17 cellular contexts compared by ENCODE assay signal in genomic region chr3:190772831-190773230, GRCh38.
DNase-seq lines count a peak whose midpoint lies in the region; ATAC-seq and TF ChIP-seq lines count a peak whose summit lies in the region.
"Had no signal": no experiment of that assay in that cellular context is flagged by ENCODE, and none has a peak within 500 bp of the region (broad histone marks: within the 10 kb centered on the region; RNA-seq: fewer than 3 reads in every experiment).

No MANE protein-coding gene starts in this region.

- 92 to 96% (median 94%) methylated on average over 2 of the region's 2 CpGs for WGBS in stomach, 5 donors

- RAD21 ChIA-PET in HCT116 (lab: Charles Lee; ENCODE audit: low non-redundant PET in 1 of 2, low total read pairs in 2 of 2, uncharacterized antibody in 2 of 2, unreplicated experiment in 2 of 2), result no interaction called here

- CTCF ChIA-PET in HCT116 (lab: Charles Lee) (no interaction called here), HEK293 (lab: Yijun Ruan, JAX) (no interaction called here)
- CTCF ChIA-PET in CD8-positive, alpha-beta memory T cell (lab: Charles Lee), result no interaction called here

- no peak for TF ChIP-seq POLR2A in HCT116 (IDR thresholded peaks at IDR 0.05; ENCODE audit: borderline replicate concordance, extremely low read depth, insufficient read depth, insufficient read length)
- TF ChIP-seq POLR2A in stomach (IDR thresholded peaks at IDR 0.05), result no peak

- DNase-seq in HCT116 (ENCODE audit: low read depth, low spot score) (no peak), osteoblast (ENCODE audit: insufficient read length, low spot score, missing footprints) (peak; percentile 5), stomach (no peak)
- DNase-seq in CD8-positive, alpha-beta memory T cell, result no peak
- DNase-seq: 8988T; ACHN; BE2C; C1 segment of cervical spinal cord; Caco-2; Calu3; CD4-positive, alpha-beta memory T cell; CD4-positive, CD25-positive, alpha-beta regulatory T cell; DMS79 treated with DMSO at 0.1 percent for 48 hours; GF-D8 had no signal

- no peaks in the 10 kb centered on the region for H3K36me3 Mint-ChIP-seq in CD8-positive, alpha-beta memory T cell
- H3K36me3 Mint-ChIP-seq: CD14-positive monocyte; CD4-positive, alpha-beta memory T cell; CD4-positive, CD25-positive, alpha-beta regulatory T cell had no signal

- 0 out of 4 replicates have a peak, but pooled peaks cover 0 to 3% of the 10 kb centered on the region in 2 experiments for H3K9me3 ChIP-seq in HCT116 (ENCODE audit: control insufficient read depth in 1 of 2, insufficient read depth in 1 of 2, low read depth in 1 of 2, low read length in 2 of 2)
- no peaks in the 10 kb centered on the region for H3K9me3 ChIP-seq in HEK293 (ENCODE audit: control insufficient read depth, insufficient read depth, low read depth, low read length)
- H3K9me3 ChIP-seq in osteoblast (ENCODE audit: low read depth, low read length), result no peaks in the 10 kb centered on the region
- peaks cover 0 to 16% (median 9%) of the 10 kb centered on the region in 4 donors for H3K9me3 ChIP-seq in stomach
- no peaks in the 10 kb centered on the region for H3K9me3 ChIP-seq in CD8-positive, alpha-beta memory T cell (ENCODE audit: low read length)
- H3K9me3 ChIP-seq: BE2C, BLaER1, Caco-2 had no signal

- H3K27ac Mint-ChIP-seq in CD8-positive, alpha-beta memory T cell, result no peak overlapping the region
- H3K27ac Mint-ChIP-seq: CD14-positive monocyte; CD4-positive, alpha-beta memory T cell; CD4-positive, CD25-positive, alpha-beta regulatory T cell had no signal

- no peak overlapping the region for H3K4me3 Mint-ChIP-seq in CD8-positive, alpha-beta memory T cell
- H3K4me3 Mint-ChIP-seq: CD14-positive monocyte; CD4-positive, alpha-beta memory T cell; CD4-positive, CD25-positive, alpha-beta regulatory T cell had no signal

- H3K9ac ChIP-seq in HCT116 (ENCODE audit: low read length), result no peak overlapping the region
- H3K9ac ChIP-seq: BLaER1 had no signal

- intact Hi-C loops in HCT116 (cut with micrococcal nuclease), result no loop called here
- intact Hi-C loops in stomach (cut with DNase I; ENCODE audit: low total_unique reads), result no loop called here

- no peak for TF ChIP-seq RAD21 in HCT116 (IDR thresholded peaks at IDR 0.05; ENCODE audit: low read depth)

- TF ChIP-seq CTCF in HCT116 (IDR thresholded peaks at IDR 0.05 in 2 of 3, conservative IDR thresholded peaks at IDR 0.05 in 1 of 3; ENCODE audit: borderline replicate concordance in 1 of 3, insufficient read depth in 1 of 3, low read depth in 2 of 3, low read length in 2 of 3), result no peak
- no peak for TF ChIP-seq CTCF in HEK293 (tag by site-specific recombination; IDR thresholded peaks at IDR 0.05)
- TF ChIP-seq CTCF in osteoblast (IDR thresholded peaks at IDR 0.05; ENCODE audit: extremely low read depth, low read depth, low read length), result no peak
- TF ChIP-seq CTCF in stomach (IDR thresholded peaks at IDR 0.05), result no peak

- H3K9me2 ChIP-seq in HCT116 (ENCODE audit: insufficient read depth), result no peaks in the 10 kb centered on the region

- BruUV-seq in HCT116 (replicated peaks; lab: Mats Ljungman, UMichigan), result no TSS peak

- H4K20me1 ChIP-seq in HCT116 (ENCODE audit: insufficient read depth) (no peaks in the 10 kb centered on the region), osteoblast (ENCODE audit: insufficient read depth, low read length) (no peaks in the 10 kb centered on the region)
- H4K20me1 ChIP-seq: BLaER1 had no signal

- H3K4me1 ChIP-seq in HCT116 (ENCODE audit: control insufficient read depth in 1 of 2, insufficient read depth in 2 of 2, low read length in 2 of 2), result no peaks in the 10 kb centered on the region
- no peaks in the 10 kb centered on the region for H3K4me1 ChIP-seq in HEK293 (ENCODE audit: control insufficient read depth, insufficient read depth, low read length)
- H3K4me1 ChIP-seq in osteoblast (ENCODE audit: insufficient read depth, low read length), result no peaks in the 10 kb centered on the region
- no peaks in the 10 kb centered on the region for H3K4me1 ChIP-seq in stomach
- H3K4me1 ChIP-seq in CD8-positive, alpha-beta memory T cell (ENCODE audit: insufficient read depth, low read length), result no peaks in the 10 kb centered on the region
- H3K4me1 ChIP-seq: BE2C, BLaER1, Caco-2 had no signal

- H3K27me3 Mint-ChIP-seq in CD8-positive, alpha-beta memory T cell, result no peaks in the 10 kb centered on the region
- H3K27me3 Mint-ChIP-seq: CD4-positive, alpha-beta memory T cell; CD4-positive, CD25-positive, alpha-beta regulatory T cell had no signal

- no peak overlapping the region for H3K4me2 ChIP-seq in HCT116 (ENCODE audit: low read length)
- no peak overlapping the region for H3K4me2 ChIP-seq in osteoblast (ENCODE audit: insufficient read depth, low read length)
- H3K4me2 ChIP-seq: BLaER1 had no signal

- H3K4me1 Mint-ChIP-seq in CD8-positive, alpha-beta memory T cell, result no peaks in the 10 kb centered on the region
- H3K4me1 Mint-ChIP-seq: CD14-positive monocyte; CD4-positive, alpha-beta memory T cell; CD4-positive, CD25-positive, alpha-beta regulatory T cell had no signal

- POLR2A ChIA-PET in HCT116 (lab: Charles Lee), result no interaction called here
- POLR2A ChIA-PET in HEK293 (lab: Yijun Ruan, JAX), result no interaction called here
- POLR2A ChIA-PET in CD8-positive, alpha-beta memory T cell (lab: Charles Lee), result no interaction called here

- no peak for TF ChIP-seq EP300 in stomach (IDR thresholded peaks at IDR 0.05)

- ATAC-seq in HCT116, result no peak

- H3K4me3 ChIP-seq in HCT116 (replicated peaks in 1 of 2; ENCODE audit: low read depth in 1 of 2, low read length in 2 of 2) (no peak overlapping the region), HEK293 (ENCODE audit: low read depth, low read length) (no peak overlapping the region), osteoblast (ENCODE audit: insufficient read depth, low read length) (no peak overlapping the region), stomach (no peak overlapping the region)
- no peak overlapping the region for H3K4me3 ChIP-seq in CD8-positive, alpha-beta memory T cell (ENCODE audit: low read length)
- H3K4me3 ChIP-seq: BLaER1 had no signal

- H3K36me3 ChIP-seq in HCT116 (ENCODE audit: control insufficient read depth in 1 of 2, insufficient read depth in 2 of 2, low read length in 2 of 2), result no peaks in the 10 kb centered on the region
- no peaks in the 10 kb centered on the region for H3K36me3 ChIP-seq in HEK293 (ENCODE audit: control insufficient read depth in 2 of 2, insufficient read depth in 1 of 2, low read length in 2 of 2)
- H3K36me3 ChIP-seq in osteoblast (ENCODE audit: insufficient read depth, low read length), result no peaks in the 10 kb centered on the region
- H3K36me3 ChIP-seq in stomach, result no peaks in the 10 kb centered on the region
- no peaks in the 10 kb centered on the region for H3K36me3 ChIP-seq in CD8-positive, alpha-beta memory T cell (ENCODE audit: insufficient read depth, low read length)
- H3K36me3 ChIP-seq: BE2C, BLaER1 had no signal

- H3K27me3 ChIP-seq in HCT116 (ENCODE audit: insufficient read depth, low read length) (no peaks in the 10 kb centered on the region), osteoblast (ENCODE audit: insufficient read depth, low read length) (no peaks in the 10 kb centered on the region), stomach (no peaks in the 10 kb centered on the region)
- no peaks in the 10 kb centered on the region for H3K27me3 ChIP-seq in CD8-positive, alpha-beta memory T cell (ENCODE audit: insufficient read depth, low read length, poor library complexity, severe bottlenecking)
- H3K27me3 ChIP-seq: BE2C, BLaER1 had no signal

- peaks cover 0 to 23% (median 12%) of the 10 kb centered on the region in 5 donors for H3K9me3 Mint-ChIP-seq in CD8-positive, alpha-beta memory T cell

- H3K27ac ChIP-seq in HCT116 (ENCODE audit: low read depth, low read length) (no peak overlapping the region), HEK293 (ENCODE audit: extremely low read depth, low read depth, low read length) (no peak overlapping the region), osteoblast (ENCODE audit: low read depth, low read length) (no peak overlapping the region), stomach (no peak overlapping the region)
- no peak overlapping the region for H3K27ac ChIP-seq in CD8-positive, alpha-beta memory T cell (ENCODE audit: low read depth, low read length)
- H3K27ac ChIP-seq: BLaER1 had no signal

- H2AFZ ChIP-seq in HCT116 (ENCODE audit: low read depth, low read length, poor library complexity, severe bottlenecking) (no peak overlapping the region), osteoblast (ENCODE audit: low read length) (no peak overlapping the region)

- H3K79me2 ChIP-seq in HCT116 (ENCODE audit: insufficient read depth, low read length) (no peaks in the 10 kb centered on the region), osteoblast (ENCODE audit: insufficient read depth, low read length) (no peaks in the 10 kb centered on the region)

TF ChIP-seq in HCT116, 20 proteins besides CTCF, POLR2A, EP300 and RAD21:
- 0 out of 2 replicates have a peak, but pooled peaks have one; percentile 6 for TF ChIP-seq FOSL1 (IDR thresholded peaks at IDR 0.05; ENCODE audit: low read depth)
- TF ChIP-seq ZFX (IDR thresholded peaks at IDR 0.05), result no peak
- TF ChIP-seq CBX3 (IDR thresholded peaks at IDR 0.05; ENCODE audit: low read depth), result 0 out of 2 replicates have a peak, but pooled peaks have one; percentile 20
TF ChIP-seq in HCT116: peak in this region for 2.

TF ChIP-seq in HEK293, 187 proteins besides CTCF, POLR2A, EP300 and RAD21:
- peak; percentile 64; the same call in 1 of the 2 replicates for TF ChIP-seq TRIM28 (IDR thresholded peaks at IDR 0.05; ENCODE audit: borderline replicate concordance, low read length)
- TF ChIP-seq SETDB1 (IDR thresholded peaks at IDR 0.05; ENCODE audit: insufficient read length, low read length), result peak; percentile 73
- no peak for TF ChIP-seq ZNF18 (tag by site-specific recombination; IDR thresholded peaks at IDR 0.05)
- TF ChIP-seq ZNF791 (tag by site-specific recombination; IDR thresholded peaks at IDR 0.05), result peak; percentile 93
